ENCODE assay signal across 8 cellular contexts in genomic region chr14:96098309-96098998, GRCh38. TPM values are rescaled to one million over a fixed set of nuclear protein-coding genes. Genes with fewer than 3 reads are reported as not detected.
DNase-seq lines count a peak whose midpoint lies in the region; ATAC-seq, FAIRE-seq and TF ChIP-seq lines count a peak whose summit lies in the region.

No MANE protein-coding gene starts in this region.

- DNase-seq in BJ (ENCODE audit: low read depth) (no peak), H54 (ENCODE audit: insufficient read length, low spot score) (peak; percentile 59), NCI-H345 treated with DMSO at 0.1 percent for 48 hours (lab: John Stamatoyannopoulos, UW; ENCODE audit: unreplicated experiment) (peak; percentile 53), GM12878 (ENCODE audit: low read depth, low spot score) (peak; percentile 7), keratinocyte (ENCODE audit: low read depth, low spot score) (no peak), type B pancreatic cell (ENCODE audit: extremely low spot score, unreplicated experiment) (no peak), KG1 (lab: John Stamatoyannopoulos, UW) (no peak)

- in situ Hi-C loops in GM12878 (cut with MboI): loop anchor here (5.0 to 10.0 kb wide), 2 partner anchors 179 to 326 kb away; no protein-coding TSS in a partner anchor

- WGBS in GM12878 (ENCODE audit: insufficient coverage, insufficient replicate concordance, low lambda C conversion rate, missing lambda C conversion rate): 21% methylated on average over 6 of the region's 6 CpGs

- H3K27me3 ChIP-seq in BJ (ENCODE audit: control insufficient read depth, insufficient read depth, low read length): no peaks in the 10 kb centered on the region
- H3K27me3 ChIP-seq in GM12878 (replicated peaks in 1 of 2; ENCODE audit: control insufficient read depth in 2 of 2, insufficient read depth in 2 of 2, low read length in 1 of 2): no peaks in the 10 kb centered on the region
- H3K27me3 ChIP-seq in keratinocyte (ENCODE audit: control insufficient read depth, extremely low read depth, insufficient read depth, low read length): peaks cover 29% of the 10 kb centered on the region

- RAD21 ChIA-PET in GM12878 (lab: Charles Lee; ENCODE audit: unreplicated experiment): interaction anchor here (1.0 to 2.6 kb wide), 12 partner anchors 9 to 373 kb away, joined by 3 to 41 read pairs (median 6); no protein-coding TSS in a partner anchor

- no peaks in the 10 kb centered on the region for H3K9me1 ChIP-seq in keratinocyte (ENCODE audit: control insufficient read depth, extremely low read depth, insufficient read depth, low read length)

- FAIRE-seq in H54 (lab: Jason Lieb, UNC) (no peak), GM12878 (lab: Jason Lieb, UNC) (no peak), keratinocyte (lab: Jason Lieb, UNC) (peak; percentile 74)

- ATAC-seq in GM12878: peak; percentile 68
- ATAC-seq in activated CD4-positive, CD25-positive, alpha-beta regulatory T cell treated with anti-CD3 and anti-CD28 coated beads, Interleukin-2, amount 50 U/mL, for 24 hours: no peak

- H3K4me2 ChIP-seq in GM12878 (ENCODE audit: control insufficient read depth, insufficient read depth): no peak overlapping the region
- no peak overlapping the region for H3K4me2 ChIP-seq in keratinocyte (ENCODE audit: control insufficient read depth, extremely low read depth, insufficient read depth, low read depth, low read length)

- CTCF ChIA-PET in BJ (lab: Yijun Ruan, JAX): interaction anchor here (0.6 to 7.6 kb wide), 34 partner anchors 9 to 538 kb away, joined by 3 to 194 read pairs (median 3); partner anchors contain the start of genes AK7 and C14orf132
- CTCF ChIA-PET in GM12878 (lab: Yijun Ruan, JAX): interaction anchor here (0.7 to 3.0 kb wide), 24 partner anchors 9 to 542 kb away, joined by 3 to 82 read pairs (median 4); no protein-coding TSS in a partner anchor

- no peaks in the 10 kb centered on the region for H3K9me3 Mint-ChIP-seq in type B pancreatic cell

- H3K9me3 ChIP-seq in GM12878 (replicated peaks; ENCODE audit: control insufficient read depth, insufficient read depth, low read length) (no peaks in the 10 kb centered on the region), keratinocyte (ENCODE audit: control insufficient read depth, low read depth, low read length) (no peaks in the 10 kb centered on the region)

- dilution Hi-C loops in keratinocyte (cut with MboI; ENCODE audit: extremely low pct_ligation_motif_present, low sequenced_read_pairs): no loop called here

- peak; percentile 90 for TF ChIP-seq CTCF in BJ (IDR thresholded peaks at IDR 0.05; ENCODE audit: insufficient read depth, low read depth, low read length)
- peak; percentile 46 to 69 (median 65) for TF ChIP-seq CTCF in GM12878 (IDR thresholded peaks at IDR 0.05 in 2 of 3, conservative IDR thresholded peaks at IDR 0.05 in 1 of 3; ENCODE audit: control insufficient read depth in 2 of 3, extremely low read depth in 1 of 3, insufficient read depth in 1 of 3, low read depth in 3 of 3, low read length in 3 of 3)
- peak; percentile 90 to 95 (median 93) for TF ChIP-seq CTCF in keratinocyte (optimal IDR thresholded peaks at IDR 0.05 in 1 of 3, IDR thresholded peaks at IDR 0.05 in 1 of 3, conservative IDR thresholded peaks at IDR 0.05 in 1 of 3; ENCODE audit: extremely low read depth in 1 of 3, insufficient read depth in 2 of 3, low read length in 3 of 3)
- TF ChIP-seq CTCF in type B pancreatic cell (conservative IDR thresholded peaks at IDR 0.05): peak; percentile 72

- peaks cover 6% of the 10 kb centered on the region for H3K27me3 Mint-ChIP-seq in type B pancreatic cell

- no peak for TF ChIP-seq EP300 in GM12878 (IDR thresholded peaks at IDR 0.05; ENCODE audit: borderline replicate concordance in 1 of 2, control insufficient read depth in 1 of 2, low read depth in 2 of 2, low read length in 2 of 2)

- peak overlapping the region; percentile 65 for H3K27ac Mint-ChIP-seq in type B pancreatic cell

- no peaks in the 10 kb centered on the region for H3K4me1 ChIP-seq in GM12878 (ENCODE audit: control insufficient read depth, insufficient read depth, low read length)
- H3K4me1 ChIP-seq in keratinocyte (ENCODE audit: control insufficient read depth, extremely low read depth, insufficient read depth, low read length): peaks cover 11% of the 10 kb centered on the region

- POLR2A ChIA-PET in BJ (lab: Charles Lee): no interaction called here
- POLR2A ChIA-PET in GM12878 (lab: Charles Lee): interaction anchor here (0.9 kb wide), 1 partner anchor 42 kb away, joined by 3 read pairs; no protein-coding TSS in a partner anchor

- TF ChIP-seq RAD21 in GM12878 (IDR thresholded peaks at IDR 0.05; ENCODE audit: insufficient read depth, low read depth, low read length): peak; percentile 72

- SMC1A ChIA-PET in GM12878 (lab: Charles Lee; ENCODE audit: uncharacterized antibody, unreplicated experiment): interaction anchor here (0.7 to 2.1 kb wide), 13 partner anchors 11 to 202 kb away, joined by 3 to 42 read pairs (median 5); no protein-coding TSS in a partner anchor

- H3K36me3 ChIP-seq in BJ (ENCODE audit: control insufficient read depth, insufficient read depth, low read length) (no peaks in the 10 kb centered on the region), GM12878 (ENCODE audit: control insufficient read depth in 2 of 2, insufficient read depth in 2 of 2, low read length in 1 of 2) (no peaks in the 10 kb centered on the region), keratinocyte (ENCODE audit: control insufficient read depth in 2 of 2, extremely low read depth in 1 of 2, insufficient read depth in 2 of 2, low read length in 2 of 2) (no peaks in the 10 kb centered on the region)

- TF ChIP-seq POLR2A in H54 (IDR thresholded peaks at IDR 0.05; ENCODE audit: low read depth, low read length) (no peak), GM12878 (IDR thresholded peaks at IDR 0.05; ENCODE audit: low read depth, low read length) (no peak)

- no peak overlapping the region for H3K27ac ChIP-seq in GM12878 (ENCODE audit: control insufficient read depth, insufficient read depth)
- no peak overlapping the region for H3K27ac ChIP-seq in keratinocyte (ENCODE audit: control insufficient read depth, insufficient read depth, low read length)

- H4K20me1 ChIP-seq in GM12878 (ENCODE audit: control insufficient read depth, insufficient read depth) (no peaks in the 10 kb centered on the region), keratinocyte (ENCODE audit: control insufficient read depth, extremely low read depth, insufficient read depth, low read length) (no peaks in the 10 kb centered on the region)

- BruUV-seq in GM12878 (replicated peaks; lab: Mats Ljungman, UMichigan): no TSS peak

- peaks cover 35% of the 10 kb centered on the region for H3K4me1 Mint-ChIP-seq in type B pancreatic cell (ENCODE audit: unreplicated experiment)

- H3K4me3 ChIP-seq in BJ (ENCODE audit: low read depth, low read length) (no peak overlapping the region), GM12878 (no peak overlapping the region), keratinocyte (ENCODE audit: control insufficient read depth in 2 of 3, extremely low read depth in 1 of 3, insufficient read depth in 2 of 3, low read depth in 1 of 3, low read length in 3 of 3) (no peak overlapping the region)

- H3K9ac ChIP-seq in GM12878 (ENCODE audit: control insufficient read depth, insufficient read depth, low read length) (no peak overlapping the region), keratinocyte (ENCODE audit: control insufficient read depth, extremely low read depth, insufficient read depth, low read length) (no peak overlapping the region)

- peak overlapping the region; percentile 11 for H3K4me3 Mint-ChIP-seq in type B pancreatic cell

- peaks cover 3% of the 10 kb centered on the region for H3K36me3 Mint-ChIP-seq in type B pancreatic cell

- H3K79me2 ChIP-seq in GM12878 (ENCODE audit: control insufficient read depth, insufficient read depth, low read length): no peaks in the 10 kb centered on the region
- no peaks in the 10 kb centered on the region for H3K79me2 ChIP-seq in keratinocyte (ENCODE audit: control insufficient read depth, insufficient read depth, low read length)

- no peak overlapping the region for H2AFZ ChIP-seq in GM12878 (ENCODE audit: control insufficient read depth, low read depth, low read length)
- H2AFZ ChIP-seq in keratinocyte (ENCODE audit: control insufficient read depth, low read length): no peak overlapping the region

- intact Hi-C loops in GM12878 (cut with micrococcal nuclease; ENCODE audit: unreplicated experiment): loop anchor here (1.0 kb wide), 2 partner anchors 42 to 100 kb away; no protein-coding TSS in a partner anchor

RNA-seq across cellular contexts. Expression of gene C14orf132, which starts 59.3 kb away (rescaled TPM):
- 13.2 and 13.9 TPM in 2 replicates for polyA plus RNA-seq in BJ (2011; rRNA removed)
- polyA minus RNA-seq in BJ (2011; rRNA and poly(A)+ RNA removed): 10.9 and 11.1 TPM in 2 replicates
- 0.24 and 0.42 TPM in 2 replicates for total RNA-seq in GM12878 (2013; cell fraction: nucleolus; rRNA removed)
- under 0.01 TPM in 1 of 2 replicates, not detected in the other for total RNA-seq in GM12878 (2014; rRNA removed)
- total RNA-seq in GM12878 (2014; rRNA removed; fragmentation: Illumina TruSeq; extraction: Trizol): under 0.01 TPM in 1 of 2 replicates, not detected in the other
- total RNA-seq in GM12878 (2021): 0.05 and 0.19 TPM in 2 replicates
- 0.09 TPM for polyA plus RNA-seq in GM12878 (2011; ENCODE audit: low read depth)
- 1.1 and 1.2 TPM in 2 replicates for polyA plus RNA-seq in GM12878 (2011; rRNA removed)
- 0.90 and 0.93 TPM in 2 replicates for polyA plus RNA-seq in GM12878 (2011; cell fraction: cytosol; rRNA removed)
- 0.92 and 1.4 TPM in 2 replicates for polyA plus RNA-seq in GM12878 (2011; cell fraction: nucleus; rRNA removed)
- 0.59 and 0.61 TPM in 2 replicates for polyA plus RNA-seq in GM12878 (2012)
- 0.01 TPM in 1 of 2 replicates, not detected in the other for polyA plus RNA-seq in GM12878 (2014; fragmentation: Illumina TruSeq; extraction: Trizol)
- not detected for polyA plus RNA-seq in GM12878 (2014; fragmentation: Nextera tagmentation; extraction: Ambion mirVana)
- 0.01 TPM in 1 of 2 replicates, not detected in the other for polyA plus RNA-seq in GM12878 (2014; rRNA removed)
- under 1 TPM; 0.09 to 0.12 TPM for polyA plus RNA-seq in GM12878 (2016; fragmentation: Nextera tagmentation; extraction: Ambion mirVana)
- 1.4 and 1.8 TPM in 2 replicates for polyA minus RNA-seq in GM12878 (2011; rRNA and poly(A)+ RNA removed)
- polyA minus RNA-seq in GM12878 (2011; cell fraction: cytosol; rRNA and poly(A)+ RNA removed): 0.27 and 0.73 TPM in 2 replicates
- 0.36 and 0.67 TPM in 2 replicates for polyA minus RNA-seq in GM12878 (2011; cell fraction: nucleus; rRNA and poly(A)+ RNA removed)
- 0.53 to 1.9 TPM (median 1.3 TPM) in 3 replicates for polyA plus RNA-seq in keratinocyte
- 0.60 TPM for polyA plus RNA-seq in keratinocyte (2011; ENCODE audit: low read depth)
- polyA plus RNA-seq in keratinocyte (2011; cell fraction: cytosol; rRNA removed): 0.57 and 1.3 TPM in 2 replicates
- 1.3 and 2.1 TPM in 2 replicates for polyA plus RNA-seq in keratinocyte (2011; cell fraction: nucleus; rRNA removed)
- polyA plus RNA-seq in keratinocyte (2012; ENCODE audit: low replicate concordance): 0.90 and 1.2 TPM in 2 replicates
- polyA minus RNA-seq in keratinocyte: 1.5 TPM in 3 replicates
- polyA minus RNA-seq in keratinocyte (2011; cell fraction: cytosol; rRNA and poly(A)+ RNA removed): 0.77 TPM
- polyA minus RNA-seq in keratinocyte (2011; cell fraction: nucleus; rRNA and poly(A)+ RNA removed): 1.7 and 2.0 TPM in 2 replicates
- total RNA-seq in type B pancreatic cell (ENCODE audit: low replicate concordance): 29.2 and 57.4 TPM in 2 replicates

Comparison
In these comparisons a context has a peak if more than half of its experiments do, and no peak if none do; other contexts are left out.
1. DNase-seq: peak in H54 (single experiment), NCI-H345 treated with DMSO at 0.1 percent for 48 hours (single experiment) and GM12878 (single experiment); none in BJ (single experiment), keratinocyte (single experiment), type B pancreatic cell (single experiment) and KG1 (single experiment).
2. Peak in every context shown above with its lines, with median percentiles within 50 percentile points of each other: CTCF ChIP-seq.